Comparison of ENCODE assay signal across 10 cellular contexts in the genomic region with DNA sequence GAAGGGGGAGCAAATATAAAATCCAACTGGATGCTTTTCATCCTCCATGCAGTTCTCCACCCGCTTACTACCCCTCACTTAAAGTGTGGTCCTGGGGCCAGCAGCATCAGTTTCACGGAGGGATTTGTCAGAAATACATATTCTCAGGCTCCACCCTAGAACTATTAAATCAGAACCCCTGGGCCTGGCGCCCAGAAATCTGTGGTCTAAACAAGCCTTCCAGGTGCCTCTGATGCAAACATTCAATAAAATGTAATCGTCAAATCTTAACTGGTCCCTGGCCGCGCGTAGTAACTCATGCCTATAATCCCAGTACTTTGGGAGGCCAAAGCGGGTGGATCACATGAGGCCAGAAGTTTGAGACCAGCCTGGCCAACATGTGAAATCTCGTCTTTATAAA. TPM values are rescaled to one million over a fixed set of nuclear protein-coding genes. Genes with fewer than 3 reads are reported as not detected.
DNase-seq lines count a peak whose midpoint lies in the region; ATAC-seq and TF ChIP-seq lines count a peak whose summit lies in the region.
"Had no signal": no experiment of that assay in that cellular context is flagged by ENCODE, and none has a peak within 500 bp of the region (broad histone marks: within the 10 kb centered on the region; RNA-seq: fewer than 3 reads in every experiment).

No MANE protein-coding gene starts in this region.

- peak overlapping the region in 1 of 2 donors; percentile 79 for H3K4me3 Mint-ChIP-seq in effector memory CD8-positive, alpha-beta T cell
- H3K4me3 Mint-ChIP-seq in mesothelial cell of epicardium = no peak overlapping the region

- peaks cover 0 to 20% (median 0%) of the 10 kb centered on the region in 11 experiments; a peak in 2 of 22 replicates for H4K20me1 ChIP-seq in BLaER1 treated with 17β-estradiol and CSF1 and Interleukin-3, amounts not matched to agents 10 nM and 100 nM

- no peaks in the 10 kb centered on the region for H3K9me3 ChIP-seq in BLaER1 treated with 17β-estradiol and CSF1 and Interleukin-3, amounts not matched to agents 10 nM and 100 nM (replicated peaks in 1 of 11)
- H3K9me3 ChIP-seq in parathyroid adenoma (ENCODE audit: control insufficient read depth, low read length) = no peaks in the 10 kb centered on the region

- peak overlapping the region in 10 of 11 experiments; percentile 59 to 89 (median 78); a peak in 20 of 22 replicates for H3K9ac ChIP-seq in BLaER1 treated with 17β-estradiol and CSF1 and Interleukin-3, amounts not matched to agents 10 nM and 100 nM
- no peak overlapping the region for H3K9ac ChIP-seq in parathyroid adenoma

- no peaks in the 10 kb centered on the region for H3K27me3 Mint-ChIP-seq in effector memory CD8-positive, alpha-beta T cell
- no peaks in the 10 kb centered on the region for H3K27me3 Mint-ChIP-seq in mesothelial cell of epicardium (ENCODE audit: low read depth)

- DNase-seq in NB4 (ENCODE audit: low read depth) (no peak), mesothelial cell of epicardium (ENCODE audit: low spot score in 2 of 2, unreplicated experiment in 2 of 2) (no peak), DMS53 treated with DMSO at 0.1 percent for 48 hours (lab: John Stamatoyannopoulos, UW; ENCODE audit: unreplicated experiment) (no peak), AG08395 (ENCODE audit: low spot score) (no peak)
- DNase-seq in effector memory CD8-positive, alpha-beta T cell = no peak
- DNase-seq in activated effector memory CD4-positive, alpha-beta T cell treated with anti-CD3 and anti-CD28 coated beads, Interleukin-2, amount 50 U/mL, for 16 hours = no peak
- DNase-seq: DMS79 treated with DMSO at 0.1 percent for 48 hours, NCI-H1417 had no signal

- H3K27ac Mint-ChIP-seq in effector memory CD8-positive, alpha-beta T cell = peak overlapping the region; percentile 91 to 93
- no peak overlapping the region for H3K27ac Mint-ChIP-seq in mesothelial cell of epicardium

- ATAC-seq in effector memory CD8-positive, alpha-beta T cell (replicated peaks) = no peak

- peaks cover 5% of the 10 kb centered on the region for H3K79me2 ChIP-seq in parathyroid adenoma

- H3K9me3 Mint-ChIP-seq in effector memory CD8-positive, alpha-beta T cell = no peaks in the 10 kb centered on the region
- no peaks in the 10 kb centered on the region for H3K9me3 Mint-ChIP-seq in mesothelial cell of epicardium

- H3K4me1 ChIP-seq in BLaER1 treated with 17β-estradiol and CSF1 and Interleukin-3, amounts not matched to agents 10 nM and 100 nM = peaks cover 17 to 93% (median 39%) of the 10 kb centered on the region in 10 experiments; a peak in 19 of 20 replicates
- peaks cover 13% of the 10 kb centered on the region for H3K4me1 ChIP-seq in parathyroid adenoma

- H3K4me3 ChIP-seq in BLaER1 treated with 17β-estradiol and CSF1 and Interleukin-3, amounts not matched to agents 10 nM and 100 nM = no peak overlapping the region; a peak in 1 of 20 replicates
- H3K4me3 ChIP-seq in NB4 (ENCODE audit: low read depth, low read length) (peak overlapping the region; percentile 53), parathyroid adenoma (ENCODE audit: low read depth, low read length) (no peak overlapping the region)

- H3K27ac ChIP-seq in BLaER1 treated with 17β-estradiol and CSF1 and Interleukin-3, amounts not matched to agents 10 nM and 100 nM = peak overlapping the region; percentile 50 to 96 (median 86)
- H3K27ac ChIP-seq in parathyroid adenoma = peak overlapping the region; percentile 50

- H3K27me3 ChIP-seq in BLaER1 treated with 17β-estradiol and CSF1 and Interleukin-3, amounts not matched to agents 10 nM and 100 nM = no peaks in the 10 kb centered on the region
- no peaks in the 10 kb centered on the region for H3K27me3 ChIP-seq in parathyroid adenoma (ENCODE audit: control insufficient read depth, insufficient read depth, low read length)

- H3K4me1 Mint-ChIP-seq in effector memory CD8-positive, alpha-beta T cell (ENCODE audit: low read depth in 2 of 2) = peaks cover 37 to 39% of the 10 kb centered on the region in 2 donors
- peaks cover 31% of the 10 kb centered on the region for H3K4me1 Mint-ChIP-seq in mesothelial cell of epicardium

- H3K36me3 ChIP-seq in BLaER1 treated with 17β-estradiol and CSF1 and Interleukin-3, amounts not matched to agents 10 nM and 100 nM = peaks cover 0 to 14% (median 0%) of the 10 kb centered on the region in 11 experiments; a peak in 3 of 22 replicates
- H3K36me3 ChIP-seq in parathyroid adenoma (ENCODE audit: control insufficient read depth, insufficient read depth, low read length) = no peaks in the 10 kb centered on the region

- peak overlapping the region in 10 of 11 experiments; percentile 36 to 94 (median 76); a peak in 20 of 22 replicates for H3K4me2 ChIP-seq in BLaER1 treated with 17β-estradiol and CSF1 and Interleukin-3, amounts not matched to agents 10 nM and 100 nM
- no peak overlapping the region for H3K4me2 ChIP-seq in parathyroid adenoma (ENCODE audit: low read length)

- TF ChIP-seq POLR2A in NB4 (IDR thresholded peaks at IDR 0.05; ENCODE audit: extremely low read depth, insufficient read length) = no peak

- H2AFZ ChIP-seq in parathyroid adenoma = no peak overlapping the region

- TF ChIP-seq CTCF in NB4 (IDR thresholded peaks at IDR 0.05; ENCODE audit: low read depth, low read length) (no peak), parathyroid adenoma (IDR thresholded peaks at IDR 0.05) (no peak), mesothelial cell of epicardium (IDR thresholded peaks at IDR 0.05; ENCODE audit: unreplicated experiment) (no peak)

- H3K36me3 Mint-ChIP-seq in effector memory CD8-positive, alpha-beta T cell (ENCODE audit: insufficient read depth) = peaks cover 22% of the 10 kb centered on the region
- peaks cover 9% of the 10 kb centered on the region for H3K36me3 Mint-ChIP-seq in mesothelial cell of epicardium

RNA-seq across cellular contexts. Expression of a gene that starts 47.7 kb away (rescaled TPM):
- total RNA-seq in mesothelial cell of epicardium = 54.6 to 62.9 TPM (median 59.5 TPM) in 3 replicates
